15 cellular contexts compared by ENCODE assay signal in the genomic region with DNA sequence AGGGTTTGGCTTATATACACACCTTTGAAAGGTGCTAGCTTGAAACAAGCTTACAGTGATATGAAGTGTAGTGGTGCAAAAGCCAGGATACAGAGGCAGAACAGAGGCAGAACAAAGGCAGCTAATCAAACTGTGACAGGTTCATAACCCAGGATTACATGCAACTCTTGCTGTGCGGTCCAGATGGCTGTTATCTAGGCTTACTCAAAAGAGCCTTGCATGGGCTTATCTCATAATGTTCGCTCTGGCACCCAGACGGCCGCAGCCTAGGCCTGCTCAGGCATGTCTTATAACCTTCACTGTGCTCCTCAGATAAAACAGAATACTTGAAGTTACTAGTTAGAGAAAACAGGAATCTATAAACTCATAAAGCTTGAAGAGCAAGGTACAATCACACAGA. TPM values are rescaled to one million over a fixed set of nuclear protein-coding genes. Genes with fewer than 3 reads are reported as not detected.
DNase-seq lines count a peak whose midpoint lies in the region; ATAC-seq, FAIRE-seq and TF ChIP-seq lines count a peak whose summit lies in the region.
"Had no signal": no experiment of that assay in that cellular context is flagged by ENCODE, and none has a peak within 500 bp of the region (broad histone marks: within the 10 kb centered on the region; RNA-seq: fewer than 3 reads in every experiment).

No MANE protein-coding gene starts in this region.

- H3K9me3 ChIP-seq in esophagus muscularis mucosa (no peaks in the 10 kb centered on the region), pancreas (no peaks in the 10 kb centered on the region)

- H3K36me3 ChIP-seq in esophagus muscularis mucosa, result no peaks in the 10 kb centered on the region
- no peaks in the 10 kb centered on the region for H3K36me3 ChIP-seq in pancreas

- intact Hi-C loops in esophagus muscularis mucosa (cut with DNase I), result no loop called here
- intact Hi-C loops in pancreas (cut with DNase I), result no loop called here

- no peak for TF ChIP-seq EP300 in esophagus muscularis mucosa (IDR thresholded peaks at IDR 0.05)

- no peaks in the 10 kb centered on the region for H3K36me3 Mint-ChIP-seq in T-helper 2 cell treated with Interferon-gamma antibody and Interleukin-4, amounts not matched to agents 5 μg/mL and 100 μg/mL, for 36 hours (ENCODE audit: low read depth)
- H3K36me3 Mint-ChIP-seq in nephron progenitor cell (ENCODE audit: low read depth), result no peaks in the 10 kb centered on the region
- H3K36me3 Mint-ChIP-seq: stimulated activated memory B cell treated with anti-CD40 and anti-IgM and Interleukin-4, amounts not matched to agents 10 μg/mL and 1 μg/mL and 100 μg/mL, for 72 hours had no signal

- DNase-seq in HUDEP-2 (lab: John Stamatoyannopoulos, UW; ENCODE audit: unreplicated experiment in 76 of 76) (peak in 74 of 76 experiments; percentile 30 to 95 (median 84)), OCI-M1 (lab: John Stamatoyannopoulos, UW) (peak; percentile 97), esophagus muscularis mucosa (ENCODE audit: extremely low spot score) (peak; percentile 82), pancreas (peak in 2 of 6 donors; percentile 14 to 49), nephron progenitor cell (no peak)
- no peak for DNase-seq in T-helper 2 cell treated with Interferon-gamma antibody and Interleukin-4, amounts not matched to agents 5 μg/mL and 100 μg/mL, for 36 hours (ENCODE audit: low spot score)
- DNase-seq: activated CD4-positive, alpha-beta memory T cell treated with anti-CD3 and anti-CD28 coated beads, Interleukin-2, amount 10 ng/mL, durations not matched to agents 7 days and 5 days; activated naive CD4-positive, alpha-beta T cell treated with Interleukin-2 at 50 U/mL for 16 hours; AML-193; foreskin fibroblast; occipital lobe; stimulated activated CD4-positive, alpha-beta T cell treated with anti-CD3 and anti-CD28 coated beads, Interleukin-1b, Interleukin-23, amount 100 ng/mL, for 48 hours had no signal

- no peak overlapping the region for H3K27ac Mint-ChIP-seq in T-helper 2 cell treated with Interferon-gamma antibody and Interleukin-4, amounts not matched to agents 5 μg/mL and 100 μg/mL, for 36 hours
- no peak overlapping the region for H3K27ac Mint-ChIP-seq in nephron progenitor cell
- H3K27ac Mint-ChIP-seq: activated CD4-positive, alpha-beta memory T cell treated with anti-CD3 and anti-CD28 coated beads, Interleukin-2, amount 10 ng/mL, durations not matched to agents 7 days and 5 days; stimulated activated memory B cell treated with anti-CD40 and anti-IgM and Interleukin-4, amounts not matched to agents 10 μg/mL and 1 μg/mL and 100 μg/mL, for 72 hours had no signal

- ATAC-seq in pancreas (peak; percentile 34 to 82 (median 68)), GM21786 (IDR thresholded peaks at IDR 0.05; ENCODE audit: unreplicated experiment) (no peak), HG02884 (IDR thresholded peaks at IDR 0.05; ENCODE audit: unreplicated experiment) (no peak)
- ATAC-seq: stimulated activated memory B cell treated with anti-CD40 and anti-IgM and Interleukin-4, amounts not matched to agents 10 μg/mL and 1 μg/mL and 100 μg/mL, for 72 hours had no signal

- TF ChIP-seq POLR2A in esophagus muscularis mucosa (IDR thresholded peaks at IDR 0.05; ENCODE audit: low read depth), result no peak

- no peak overlapping the region for H3K4me3 Mint-ChIP-seq in T-helper 2 cell treated with Interferon-gamma antibody and Interleukin-4, amounts not matched to agents 5 μg/mL and 100 μg/mL, for 36 hours
- H3K4me3 Mint-ChIP-seq in nephron progenitor cell, result no peak overlapping the region
- H3K4me3 Mint-ChIP-seq: activated CD4-positive, alpha-beta memory T cell treated with anti-CD3 and anti-CD28 coated beads, Interleukin-2, amount 10 ng/mL, durations not matched to agents 7 days and 5 days; stimulated activated memory B cell treated with anti-CD40 and anti-IgM and Interleukin-4, amounts not matched to agents 10 μg/mL and 1 μg/mL and 100 μg/mL, for 72 hours had no signal

- no peak for FAIRE-seq in pancreas (lab: Jason Lieb, UNC)

- TF ChIP-seq CTCF in esophagus muscularis mucosa (IDR thresholded peaks at IDR 0.05) (no peak), pancreas (IDR thresholded peaks at IDR 0.05) (no peak), nephron progenitor cell (IDR thresholded peaks at IDR 0.05) (no peak)

- peaks cover 0 to 4% (median 0%) of the 10 kb centered on the region in 4 donors for H3K4me1 ChIP-seq in esophagus muscularis mucosa
- H3K4me1 ChIP-seq in pancreas, result no peaks in the 10 kb centered on the region

- H3K27me3 Mint-ChIP-seq in T-helper 2 cell treated with Interferon-gamma antibody and Interleukin-4, amounts not matched to agents 5 μg/mL and 100 μg/mL, for 36 hours (ENCODE audit: low read depth), result peaks cover 3% of the 10 kb centered on the region
- H3K27me3 Mint-ChIP-seq in nephron progenitor cell (ENCODE audit: low read depth, poor library complexity), result peaks cover 6% of the 10 kb centered on the region

- H3K4me3 ChIP-seq in esophagus muscularis mucosa, result no peak overlapping the region
- H3K4me3 ChIP-seq in pancreas, result no peak overlapping the region

- no peaks in the 10 kb centered on the region for H3K9me3 Mint-ChIP-seq in T-helper 2 cell treated with Interferon-gamma antibody and Interleukin-4, amounts not matched to agents 5 μg/mL and 100 μg/mL, for 36 hours
- H3K9me3 Mint-ChIP-seq in nephron progenitor cell, result peaks cover 16% of the 10 kb centered on the region
- H3K9me3 Mint-ChIP-seq: activated CD4-positive, alpha-beta memory T cell treated with anti-CD3 and anti-CD28 coated beads, Interleukin-2, amount 10 ng/mL, durations not matched to agents 7 days and 5 days; stimulated activated memory B cell treated with anti-CD40 and anti-IgM and Interleukin-4, amounts not matched to agents 10 μg/mL and 1 μg/mL and 100 μg/mL, for 72 hours had no signal

- H3K4me1 Mint-ChIP-seq in T-helper 2 cell treated with Interferon-gamma antibody and Interleukin-4, amounts not matched to agents 5 μg/mL and 100 μg/mL, for 36 hours (ENCODE audit: low read depth), result no peaks in the 10 kb centered on the region
- H3K4me1 Mint-ChIP-seq in nephron progenitor cell, result peaks cover 29% of the 10 kb centered on the region
- H3K4me1 Mint-ChIP-seq: activated CD4-positive, alpha-beta memory T cell treated with anti-CD3 and anti-CD28 coated beads, Interleukin-2, amount 10 ng/mL, durations not matched to agents 7 days and 5 days; stimulated activated memory B cell treated with anti-CD40 and anti-IgM and Interleukin-4, amounts not matched to agents 10 μg/mL and 1 μg/mL and 100 μg/mL, for 72 hours had no signal

- H3K27ac ChIP-seq in esophagus muscularis mucosa (replicated peaks in 1 of 4) (no peak overlapping the region), pancreas (no peak overlapping the region)

- WGBS in esophagus muscularis mucosa, result 84% methylated on average over 4 of the region's 4 CpGs
- WGBS in pancreas, 2 donors, result 27 to 33% methylated on average over 4 of the region's 4 CpGs

- H3K27me3 ChIP-seq in esophagus muscularis mucosa, result no peaks in the 10 kb centered on the region
- H3K27me3 ChIP-seq in pancreas, result no peaks in the 10 kb centered on the region

RNA-seq across cellular contexts. Expression of a gene that starts 22.8 kb away (rescaled TPM):
- under 1 TPM; under 0.01 to 0.66 (median 0.34) TPM for total RNA-seq in esophagus muscularis mucosa
- under 1 TPM in 3 of 6 donors, not detected in 3; 0.05 to 0.14 (median 0.12) TPM for total RNA-seq in pancreas
- under 1 TPM; 0.04 to 0.26 TPM for polyA plus RNA-seq in pancreas
- total RNA-seq: activated CD4-positive, alpha-beta memory T cell treated with anti-CD3 and anti-CD28 coated beads, Interleukin-2, amount 10 ng/mL, durations not matched to agents 7 days and 5 days had no signal

Comparison
In these comparisons a context has a peak if more than half of its experiments do, and no peak if none do; other contexts are left out.
1. DNase-seq: peak in HUDEP-2 (74 of 76), OCI-M1 (single experiment) and esophagus muscularis mucosa (single experiment); none in T-helper 2 cell treated with Interferon-gamma antibody and Interleukin-4, amounts not matched to agents 5 μg/mL and 100 μg/mL, for 36 hours (single experiment) and nephron progenitor cell (single experiment).
2. ATAC-seq: peak in pancreas (4 of 4); none in GM21786 (single experiment) and HG02884 (single experiment).